In the genomic region with DNA sequence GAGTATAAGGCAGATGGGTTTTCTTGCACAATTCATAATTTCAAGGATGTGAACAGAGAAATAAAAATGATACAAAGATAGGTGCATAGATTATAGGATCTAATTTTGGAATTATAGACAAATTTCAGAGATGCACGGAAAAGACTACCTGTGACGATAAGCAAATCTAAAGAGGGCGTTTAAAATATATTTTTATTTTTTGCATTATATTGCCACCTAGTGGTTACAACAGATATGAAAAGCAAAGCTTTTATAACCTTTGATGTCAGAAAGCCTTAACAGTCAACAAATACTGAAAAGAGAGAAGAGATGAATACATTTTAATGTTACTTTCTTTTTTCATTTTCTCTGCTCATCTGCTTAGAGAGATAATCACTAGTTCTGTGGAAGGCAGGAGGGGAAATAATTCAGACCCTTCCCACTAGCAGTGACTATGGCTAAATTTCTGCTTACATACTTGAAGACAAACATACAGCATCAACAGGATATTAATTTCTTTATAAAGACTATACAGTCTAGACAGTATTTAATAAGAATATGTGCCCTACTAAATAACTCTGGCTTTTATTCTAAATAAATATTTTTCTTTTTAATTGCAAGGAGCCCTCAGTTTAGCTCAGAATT, we compare ENCODE assay signal across 8 cellular contexts. TPM values are rescaled to one million over a fixed set of nuclear protein-coding genes. Genes with fewer than 3 reads are reported as not detected.
DNase-seq lines count a peak whose midpoint lies in the region; ATAC-seq, FAIRE-seq and TF ChIP-seq lines count a peak whose summit lies in the region.

No MANE protein-coding gene starts in this region.

- TF ChIP-seq CTCF in LNCaP clone FGC (IDR thresholded peaks at IDR 0.05; ENCODE audit: control insufficient read depth, extremely low read depth, insufficient read depth): peak; percentile 46
- TF ChIP-seq CTCF in thyroid gland (IDR thresholded peaks at IDR 0.05): peak; percentile 25 to 70 (median 54)

- no peaks in the 10 kb centered on the region for H3K4me1 ChIP-seq in thyroid gland

- 1 to 2% methylated on average over 3 of the region's 3 CpGs for WGBS in thyroid gland, 2 donors

- H3K4me3 ChIP-seq in LNCaP clone FGC (ENCODE audit: low read depth, low read length) (no peak overlapping the region), thyroid gland (replicated peaks in 1 of 3) (no peak overlapping the region)

- DNase-seq in DMS53 treated with DMSO at 0.1 percent for 48 hours (lab: John Stamatoyannopoulos, UW; ENCODE audit: unreplicated experiment): peak; percentile 64
- peak; percentile 1 for DNase-seq in LNCaP clone FGC (ENCODE audit: low read depth)
- DNase-seq in SHP77 treated with DMSO at 0.1 percent for 48 hours (lab: John Stamatoyannopoulos, UW): peak; percentile 38
- peak in 1 of 2 donors; percentile 7 for DNase-seq in frontal cortex (ENCODE audit: low spot score in 2 of 2)
- DNase-seq in thyroid gland: no peak
- no peak for DNase-seq in T1000 (lab: John Stamatoyannopoulos, UW)

- ATAC-seq in GM21529 (IDR thresholded peaks at IDR 0.05; ENCODE audit: unreplicated experiment) (peak; percentile 83), GM18520 (IDR thresholded peaks at IDR 0.05; ENCODE audit: unreplicated experiment) (no peak)

- TF ChIP-seq POLR2A in thyroid gland (IDR thresholded peaks at IDR 0.05): no peak

- peak; percentile 75 for FAIRE-seq in frontal cortex (lab: Jason Lieb, UNC)

- no peaks in the 10 kb centered on the region for H3K27me3 ChIP-seq in thyroid gland

- intact Hi-C loops in thyroid gland (cut with DNase I): no loop called here

- no peaks in the 10 kb centered on the region for H3K9me3 ChIP-seq in thyroid gland

- H3K36me3 ChIP-seq in thyroid gland: no peaks in the 10 kb centered on the region

- H3K27ac ChIP-seq in thyroid gland: no peak overlapping the region

RNA-seq across cellular contexts. Expression of gene NTS, which starts 46.3 kb away (rescaled TPM):
- total RNA-seq in frontal cortex (6.5 TPM), thyroid gland (under 1 TPM in 3 of 4 donors, not detected in 1; 0.45 to 0.81 (median 0.63) TPM)

Comparison
In these comparisons a context has a peak if more than half of its experiments do, and no peak if none do; other contexts are left out.
1. DNase-seq: peak in DMS53 treated with DMSO at 0.1 percent for 48 hours (single experiment), LNCaP clone FGC (single experiment) and SHP77 treated with DMSO at 0.1 percent for 48 hours (single experiment); none in thyroid gland (0 of 2) and T1000 (single experiment).